Comparison of ENCODE assay signal across 23 cellular contexts in genomic region chr1:231943084-231943483, GRCh38.
"Had no signal": no experiment of that assay in that cellular context is flagged by ENCODE, and none has a peak within 500 bp of the region (broad histone marks: within the 10 kb centered on the region; RNA-seq: fewer than 3 reads in every experiment).

No MANE protein-coding gene starts in this region.

- H3K4me3 ChIP-seq: MG63 had no signal

- H3K36me3 ChIP-seq: MG63 had no signal

- ATAC-seq: HepG2 had no signal

- H3K4me2 ChIP-seq: SK-N-SH had no signal

- H3K27me3 ChIP-seq: MG63 had no signal

- DNase-seq: IMR-90, KG1, MG63, NCI-H1092, NCI-H1105 treated with DMSO at 0.1 percent for 48 hours, NCI-H1417 treated with DMSO at 0.1 percent for 48 hours, NCI-H146, NCI-H1694 treated with DMSO at 0.1 percent for 48 hours, NCI-H1930, NCI-H2081, NCI-H2107, NCI-H2227 treated with DMSO at 0.1 percent for 48 hours, NCI-H510A, NCI-H524 treated with DMSO at 0.1 percent for 48 hours, NCI-H69, NCI-H774, Right ventricle myocardium superior, RPMI8226, SIG-M5, SK-N-SH, SW 1271 had no signal

- H3K9ac ChIP-seq: SK-N-SH had no signal

- H3K9me3 ChIP-seq: MG63, SK-N-SH had no signal

- FAIRE-seq: HepG2, RCC 7860 had no signal
